Comparison of ENCODE assay signal across 1 cellular context in the genomic region with DNA sequence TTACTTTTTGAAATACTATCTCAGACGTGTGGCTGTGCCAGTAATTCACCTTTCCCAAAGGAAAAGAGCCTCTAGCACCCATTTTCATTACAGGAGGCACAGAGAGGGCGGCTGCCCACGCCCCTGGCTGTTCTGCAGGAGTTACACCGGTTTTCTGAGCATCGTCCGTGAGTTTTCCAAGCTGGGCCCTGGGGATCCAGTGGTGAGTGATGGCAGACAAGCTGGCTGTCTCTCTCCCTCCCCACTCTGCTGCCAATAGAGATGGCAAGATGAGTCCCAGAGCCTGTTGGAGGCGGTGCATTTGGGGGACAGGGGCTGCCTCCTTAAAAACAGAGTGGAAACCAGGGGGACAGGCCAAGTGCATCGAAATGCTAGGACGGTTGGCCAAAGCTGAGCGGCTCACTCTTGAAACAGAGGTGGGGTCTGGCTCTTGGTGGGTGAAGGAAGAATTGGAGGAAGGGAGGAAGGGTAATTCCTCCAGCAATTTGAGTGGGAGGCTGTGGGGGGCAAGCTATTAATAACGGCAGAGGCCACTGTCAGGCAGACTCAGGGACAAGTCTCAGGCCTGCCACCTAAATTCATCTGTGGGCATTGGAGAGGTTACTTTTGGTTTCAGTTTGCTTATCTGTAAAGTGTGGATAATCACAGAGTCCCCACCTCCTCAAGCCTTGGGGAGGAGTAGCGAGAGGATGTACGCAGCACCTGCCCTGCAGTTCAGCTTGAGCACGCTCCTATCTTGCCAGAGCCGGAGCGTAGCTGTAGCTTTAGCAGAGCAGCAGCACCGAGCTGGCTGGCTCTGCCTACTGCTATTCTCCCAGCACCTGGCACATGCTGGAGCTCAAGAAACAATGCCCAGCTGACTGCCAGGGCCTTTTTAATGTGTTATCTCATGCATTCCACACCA.
TF ChIP-seq lines count a peak whose summit lies in the region.

No MANE protein-coding gene starts in this region.

TF ChIP-seq in HepG2, 621 proteins besides CTCF, POLR2A, EP300 and RAD21 (continued from another document):
- TF ChIP-seq, protein P1, sequence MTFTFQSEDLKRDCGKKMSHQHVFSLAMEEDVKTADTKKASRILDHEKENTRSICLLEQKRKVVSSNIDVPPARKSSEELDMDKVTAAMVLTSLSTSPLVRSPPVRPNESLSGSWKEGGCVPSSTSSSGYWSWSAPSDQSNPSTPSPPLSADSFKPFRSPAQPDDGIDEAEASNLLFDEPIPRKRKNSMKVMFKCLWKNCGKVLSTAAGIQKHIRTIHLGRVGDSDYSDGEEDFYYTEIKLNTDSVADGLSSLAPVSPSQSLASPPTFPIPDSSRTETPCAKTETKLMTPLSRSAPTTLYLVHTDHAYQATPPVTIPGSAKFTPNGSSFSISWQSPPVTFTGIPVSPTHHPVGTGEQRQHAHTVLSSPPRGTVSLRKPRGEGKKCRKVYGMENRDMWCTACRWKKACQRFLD (CRISPR knock-in tag; IDR thresholded peaks at IDR 0.05; ENCODE audit: borderline replicate concordance) = no peak
